1 cellular context compared by ENCODE assay signal in the genomic region with DNA sequence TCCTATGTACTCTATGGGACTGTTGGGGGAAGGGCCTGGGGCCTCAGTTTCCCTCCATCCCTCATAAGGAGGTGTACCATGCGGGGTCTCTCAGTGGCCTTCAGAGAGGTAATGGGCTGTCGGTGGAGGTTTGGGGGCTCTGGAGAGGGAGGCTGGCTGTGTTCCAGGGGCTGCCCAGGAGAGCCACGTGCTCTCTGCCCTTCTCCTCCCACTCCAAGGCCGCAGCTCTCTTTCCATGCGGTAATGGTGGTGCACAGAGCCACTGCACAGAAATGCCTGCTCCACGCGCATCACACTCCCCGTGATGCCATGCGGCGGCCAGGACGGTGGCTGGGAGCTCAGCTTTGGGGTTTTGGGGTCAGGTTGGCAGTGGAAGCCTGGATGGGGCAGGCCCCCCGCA.
A peak's percentile ranks its signal among the peaks of the same experiment; 100 is the strongest.
TF ChIP-seq lines count a peak whose summit lies in the region.

No MANE protein-coding gene starts in this region.

TF ChIP-seq in HepG2, 621 proteins besides CTCF, POLR2A, EP300 and RAD21 (continued from another document and continues in another):
- TF ChIP-seq, protein P1, sequence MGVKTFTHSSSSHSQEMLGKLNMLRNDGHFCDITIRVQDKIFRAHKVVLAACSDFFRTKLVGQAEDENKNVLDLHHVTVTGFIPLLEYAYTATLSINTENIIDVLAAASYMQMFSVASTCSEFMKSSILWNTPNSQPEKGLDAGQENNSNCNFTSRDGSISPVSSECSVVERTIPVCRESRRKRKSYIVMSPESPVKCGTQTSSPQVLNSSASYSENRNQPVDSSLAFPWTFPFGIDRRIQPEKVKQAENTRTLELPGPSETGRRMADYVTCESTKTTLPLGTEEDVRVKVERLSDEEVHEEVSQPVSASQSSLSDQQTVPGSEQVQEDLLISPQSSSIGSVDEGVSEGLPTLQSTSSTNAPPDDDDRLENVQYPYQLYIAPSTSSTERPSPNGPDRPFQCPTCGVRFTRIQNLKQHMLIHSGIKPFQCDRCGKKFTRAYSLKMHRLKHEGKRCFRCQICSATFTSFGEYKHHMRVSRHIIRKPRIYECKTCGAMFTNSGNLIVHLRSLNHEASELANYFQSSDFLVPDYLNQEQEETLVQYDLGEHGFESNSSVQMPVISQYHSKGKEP (CRISPR knock-in tag; IDR thresholded peaks at IDR 0.05), result no peak
- TF ChIP-seq ZNF605 (CRISPR knock-in tag; IDR thresholded peaks at IDR 0.05) (no peak), MTF2 (CRISPR knock-in tag; IDR thresholded peaks at IDR 0.05; ENCODE audit: borderline replicate concordance) (no peak), TOPORS (CRISPR knock-in tag; IDR thresholded peaks at IDR 0.05) (0 out of 2 replicates have a peak, but pooled peaks have one; percentile 36), NFKB2 (CRISPR knock-in tag; IDR thresholded peaks at IDR 0.05; ENCODE audit: borderline replicate concordance) (no peak), ZNF34 (CRISPR knock-in tag; IDR thresholded peaks at IDR 0.05; ENCODE audit: borderline replicate concordance) (no peak), SKI (IDR thresholded peaks at IDR 0.05; ENCODE audit: partially characterized antibody) (no peak), ZNF329 (CRISPR knock-in tag; IDR thresholded peaks at IDR 0.05; ENCODE audit: low read depth) (no peak), ZNF883 (CRISPR knock-in tag; IDR thresholded peaks at IDR 0.05; ENCODE audit: not compliant biosample characterization) (no peak), SAP130 (CRISPR knock-in tag; IDR thresholded peaks at IDR 0.05; ENCODE audit: low read depth) (no peak), SETDB1 (CRISPR knock-in tag; IDR thresholded peaks at IDR 0.05; ENCODE audit: borderline replicate concordance) (no peak), ZNF234 (CRISPR knock-in tag; conservative IDR thresholded peaks at IDR 0.05) (no peak), CBFB (CRISPR knock-in tag; IDR thresholded peaks at IDR 0.05) (no peak), ZMYM2 (CRISPR knock-in tag; IDR thresholded peaks at IDR 0.05) (no peak), ZFX (CRISPR knock-in tag; IDR thresholded peaks at IDR 0.05; ENCODE audit: low read depth) (peak; percentile 32; the same call in 1 of the 2 replicates), MXD4 (CRISPR knock-in tag; IDR thresholded peaks at IDR 0.05) (no peak), HNRNPUL1 (IDR thresholded peaks at IDR 0.05; ENCODE audit: low read depth, low read length) (no peak), HIVEP1 (CRISPR knock-in tag; IDR thresholded peaks at IDR 0.05) (no peak), MYC (CRISPR knock-in tag; IDR thresholded peaks at IDR 0.05; ENCODE audit: borderline replicate concordance) (0 out of 2 replicates have a peak, but pooled peaks have one; percentile 23), PHB2 (IDR thresholded peaks at IDR 0.05; ENCODE audit: partially characterized antibody) (no peak), TMF1 (CRISPR knock-in tag; IDR thresholded peaks at IDR 0.05; ENCODE audit: low read depth) (no peak), JDP2 (CRISPR knock-in tag; IDR thresholded peaks at IDR 0.05; ENCODE audit: borderline replicate concordance) (no peak), ARNTL (CRISPR knock-in tag; IDR thresholded peaks at IDR 0.05) (0 out of 2 replicates have a peak, but pooled peaks have one; percentile 27), CBX1 (IDR thresholded peaks at IDR 0.05; ENCODE audit: low read depth) (no peak), ZNF124 (CRISPR knock-in tag; IDR thresholded peaks at IDR 0.05) (no peak), EHMT2 (IDR thresholded peaks at IDR 0.05; ENCODE audit: borderline replicate concordance, low read depth, low read length) (no peak), HNRNPL (IDR thresholded peaks at IDR 0.05; ENCODE audit: low read depth, low read length) (0 out of 2 replicates have a peak, but pooled peaks have one; percentile 24), ZC3H4 (CRISPR knock-in tag; IDR thresholded peaks at IDR 0.05; ENCODE audit: borderline replicate concordance) (no peak), PRMT3 (CRISPR knock-in tag; IDR thresholded peaks at IDR 0.05; ENCODE audit: borderline replicate concordance, low read depth) (no peak), ZNF567 (CRISPR knock-in tag; IDR thresholded peaks at IDR 0.05; ENCODE audit: borderline replicate concordance) (no peak), SSRP1 (CRISPR knock-in tag; IDR thresholded peaks at IDR 0.05) (no peak), RBM22 (optimal IDR thresholded peaks at IDR 0.05; ENCODE audit: low read length) (no peak), AGO2 (optimal IDR thresholded peaks at IDR 0.05; ENCODE audit: low read depth, low read length) (peak; percentile 17)
- TF ChIP-seq, protein P2, sequence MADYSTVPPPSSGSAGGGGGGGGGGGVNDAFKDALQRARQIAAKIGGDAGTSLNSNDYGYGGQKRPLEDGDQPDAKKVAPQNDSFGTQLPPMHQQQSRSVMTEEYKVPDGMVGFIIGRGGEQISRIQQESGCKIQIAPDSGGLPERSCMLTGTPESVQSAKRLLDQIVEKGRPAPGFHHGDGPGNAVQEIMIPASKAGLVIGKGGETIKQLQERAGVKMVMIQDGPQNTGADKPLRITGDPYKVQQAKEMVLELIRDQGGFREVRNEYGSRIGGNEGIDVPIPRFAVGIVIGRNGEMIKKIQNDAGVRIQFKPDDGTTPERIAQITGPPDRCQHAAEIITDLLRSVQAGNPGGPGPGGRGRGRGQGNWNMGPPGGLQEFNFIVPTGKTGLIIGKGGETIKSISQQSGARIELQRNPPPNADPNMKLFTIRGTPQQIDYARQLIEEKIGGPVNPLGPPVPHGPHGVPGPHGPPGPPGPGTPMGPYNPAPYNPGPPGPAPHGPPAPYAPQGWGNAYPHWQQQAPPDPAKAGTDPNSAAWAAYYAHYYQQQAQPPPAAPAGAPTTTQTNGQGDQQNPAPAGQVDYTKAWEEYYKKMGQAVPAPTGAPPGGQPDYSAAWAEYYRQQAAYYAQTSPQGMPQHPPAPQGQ (CRISPR knock-in tag; IDR thresholded peaks at IDR 0.05; ENCODE audit: borderline replicate concordance), result no peak
- TF ChIP-seq, protein P3, sequence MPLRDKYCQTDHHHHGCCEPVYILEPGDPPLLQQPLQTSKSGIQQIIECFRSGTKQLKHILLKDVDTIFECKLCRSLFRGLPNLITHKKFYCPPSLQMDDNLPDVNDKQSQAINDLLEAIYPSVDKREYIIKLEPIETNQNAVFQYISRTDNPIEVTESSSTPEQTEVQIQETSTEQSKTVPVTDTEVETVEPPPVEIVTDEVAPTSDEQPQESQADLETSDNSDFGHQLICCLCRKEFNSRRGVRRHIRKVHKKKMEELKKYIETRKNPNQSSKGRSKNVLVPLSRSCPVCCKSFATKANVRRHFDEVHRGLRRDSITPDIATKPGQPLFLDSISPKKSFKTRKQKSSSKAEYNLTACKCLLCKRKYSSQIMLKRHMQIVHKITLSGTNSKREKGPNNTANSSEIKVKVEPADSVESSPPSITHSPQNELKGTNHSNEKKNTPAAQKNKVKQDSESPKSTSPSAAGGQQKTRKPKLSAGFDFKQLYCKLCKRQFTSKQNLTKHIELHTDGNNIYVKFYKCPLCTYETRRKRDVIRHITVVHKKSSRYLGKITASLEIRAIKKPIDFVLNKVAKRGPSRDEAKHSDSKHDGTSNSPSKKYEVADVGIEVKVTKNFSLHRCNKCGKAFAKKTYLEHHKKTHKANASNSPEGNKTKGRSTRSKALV (CRISPR knock-in tag; IDR thresholded peaks at IDR 0.05), result no peak
- TF ChIP-seq, protein P4, sequence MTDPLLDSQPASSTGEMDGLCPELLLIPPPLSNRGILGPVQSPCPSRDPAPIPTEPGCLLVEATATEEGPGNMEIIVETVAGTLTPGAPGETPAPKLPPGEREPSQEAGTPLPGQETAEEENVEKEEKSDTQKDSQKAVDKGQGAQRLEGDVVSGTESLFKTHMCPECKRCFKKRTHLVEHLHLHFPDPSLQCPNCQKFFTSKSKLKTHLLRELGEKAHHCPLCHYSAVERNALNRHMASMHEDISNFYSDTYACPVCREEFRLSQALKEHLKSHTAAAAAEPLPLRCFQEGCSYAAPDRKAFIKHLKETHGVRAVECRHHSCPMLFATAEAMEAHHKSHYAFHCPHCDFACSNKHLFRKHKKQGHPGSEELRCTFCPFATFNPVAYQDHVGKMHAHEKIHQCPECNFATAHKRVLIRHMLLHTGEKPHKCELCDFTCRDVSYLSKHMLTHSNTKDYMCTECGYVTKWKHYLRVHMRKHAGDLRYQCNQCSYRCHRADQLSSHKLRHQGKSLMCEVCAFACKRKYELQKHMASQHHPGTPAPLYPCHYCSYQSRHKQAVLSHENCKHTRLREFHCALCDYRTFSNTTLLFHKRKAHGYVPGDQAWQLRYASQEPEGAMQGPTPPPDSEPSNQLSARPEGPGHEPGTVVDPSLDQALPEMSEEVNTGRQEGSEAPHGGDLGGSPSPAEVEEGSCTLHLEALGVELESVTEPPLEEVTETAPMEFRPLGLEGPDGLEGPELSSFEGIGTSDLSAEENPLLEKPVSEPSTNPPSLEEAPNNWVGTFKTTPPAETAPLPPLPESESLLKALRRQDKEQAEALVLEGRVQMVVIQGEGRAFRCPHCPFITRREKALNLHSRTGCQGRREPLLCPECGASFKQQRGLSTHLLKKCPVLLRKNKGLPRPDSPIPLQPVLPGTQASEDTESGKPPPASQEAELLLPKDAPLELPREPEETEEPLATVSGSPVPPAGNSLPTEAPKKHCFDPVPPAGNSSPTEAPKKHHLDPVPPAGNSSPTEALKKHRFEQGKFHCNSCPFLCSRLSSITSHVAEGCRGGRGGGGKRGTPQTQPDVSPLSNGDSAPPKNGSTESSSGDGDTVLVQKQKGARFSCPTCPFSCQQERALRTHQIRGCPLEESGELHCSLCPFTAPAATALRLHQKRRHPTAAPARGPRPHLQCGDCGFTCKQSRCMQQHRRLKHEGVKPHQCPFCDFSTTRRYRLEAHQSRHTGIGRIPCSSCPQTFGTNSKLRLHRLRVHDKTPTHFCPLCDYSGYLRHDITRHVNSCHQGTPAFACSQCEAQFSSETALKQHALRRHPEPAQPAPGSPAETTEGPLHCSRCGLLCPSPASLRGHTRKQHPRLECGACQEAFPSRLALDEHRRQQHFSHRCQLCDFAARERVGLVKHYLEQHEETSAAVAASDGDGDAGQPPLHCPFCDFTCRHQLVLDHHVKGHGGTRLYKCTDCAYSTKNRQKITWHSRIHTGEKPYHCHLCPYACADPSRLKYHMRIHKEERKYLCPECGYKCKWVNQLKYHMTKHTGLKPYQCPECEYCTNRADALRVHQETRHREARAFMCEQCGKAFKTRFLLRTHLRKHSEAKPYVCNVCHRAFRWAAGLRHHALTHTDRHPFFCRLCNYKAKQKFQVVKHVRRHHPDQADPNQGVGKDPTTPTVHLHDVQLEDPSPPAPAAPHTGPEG (CRISPR knock-in tag; IDR thresholded peaks at IDR 0.05), result no peak
- TF ChIP-seq, protein P5, sequence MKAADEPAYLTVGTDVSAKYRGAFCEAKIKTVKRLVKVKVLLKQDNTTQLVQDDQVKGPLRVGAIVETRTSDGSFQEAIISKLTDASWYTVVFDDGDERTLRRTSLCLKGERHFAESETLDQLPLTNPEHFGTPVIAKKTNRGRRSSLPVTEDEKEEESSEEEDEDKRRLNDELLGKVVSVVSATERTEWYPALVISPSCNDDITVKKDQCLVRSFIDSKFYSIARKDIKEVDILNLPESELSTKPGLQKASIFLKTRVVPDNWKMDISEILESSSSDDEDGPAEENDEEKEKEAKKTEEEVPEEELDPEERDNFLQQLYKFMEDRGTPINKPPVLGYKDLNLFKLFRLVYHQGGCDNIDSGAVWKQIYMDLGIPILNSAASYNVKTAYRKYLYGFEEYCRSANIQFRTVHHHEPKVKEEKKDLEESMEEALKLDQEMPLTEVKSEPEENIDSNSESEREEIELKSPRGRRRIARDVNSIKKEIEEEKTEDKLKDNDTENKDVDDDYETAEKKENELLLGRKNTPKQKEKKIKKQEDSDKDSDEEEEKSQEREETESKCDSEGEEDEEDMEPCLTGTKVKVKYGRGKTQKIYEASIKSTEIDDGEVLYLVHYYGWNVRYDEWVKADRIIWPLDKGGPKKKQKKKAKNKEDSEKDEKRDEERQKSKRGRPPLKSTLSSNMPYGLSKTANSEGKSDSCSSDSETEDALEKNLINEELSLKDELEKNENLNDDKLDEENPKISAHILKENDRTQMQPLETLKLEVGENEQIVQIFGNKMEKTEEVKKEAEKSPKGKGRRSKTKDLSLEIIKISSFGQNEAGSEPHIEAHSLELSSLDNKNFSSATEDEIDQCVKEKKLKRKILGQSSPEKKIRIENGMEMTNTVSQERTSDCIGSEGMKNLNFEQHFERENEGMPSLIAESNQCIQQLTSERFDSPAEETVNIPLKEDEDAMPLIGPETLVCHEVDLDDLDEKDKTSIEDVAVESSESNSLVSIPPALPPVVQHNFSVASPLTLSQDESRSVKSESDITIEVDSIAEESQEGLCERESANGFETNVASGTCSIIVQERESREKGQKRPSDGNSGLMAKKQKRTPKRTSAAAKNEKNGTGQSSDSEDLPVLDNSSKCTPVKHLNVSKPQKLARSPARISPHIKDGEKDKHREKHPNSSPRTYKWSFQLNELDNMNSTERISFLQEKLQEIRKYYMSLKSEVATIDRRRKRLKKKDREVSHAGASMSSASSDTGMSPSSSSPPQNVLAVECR (CRISPR knock-in tag; IDR thresholded peaks at IDR 0.05; ENCODE audit: borderline replicate concordance), result peak; percentile 24; the same call in 1 of the 2 replicates
- TF ChIP-seq, protein P6, sequence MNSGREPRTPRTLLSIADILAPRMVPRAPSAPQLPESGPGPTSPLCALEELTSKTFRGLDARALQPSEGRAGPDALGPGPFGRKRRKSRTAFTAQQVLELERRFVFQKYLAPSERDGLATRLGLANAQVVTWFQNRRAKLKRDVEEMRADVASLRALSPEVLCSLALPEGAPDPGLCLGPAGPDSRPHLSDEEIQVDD (CRISPR knock-in tag; IDR thresholded peaks at IDR 0.05; ENCODE audit: borderline replicate concordance), result no peak
- TF ChIP-seq, protein P7, sequence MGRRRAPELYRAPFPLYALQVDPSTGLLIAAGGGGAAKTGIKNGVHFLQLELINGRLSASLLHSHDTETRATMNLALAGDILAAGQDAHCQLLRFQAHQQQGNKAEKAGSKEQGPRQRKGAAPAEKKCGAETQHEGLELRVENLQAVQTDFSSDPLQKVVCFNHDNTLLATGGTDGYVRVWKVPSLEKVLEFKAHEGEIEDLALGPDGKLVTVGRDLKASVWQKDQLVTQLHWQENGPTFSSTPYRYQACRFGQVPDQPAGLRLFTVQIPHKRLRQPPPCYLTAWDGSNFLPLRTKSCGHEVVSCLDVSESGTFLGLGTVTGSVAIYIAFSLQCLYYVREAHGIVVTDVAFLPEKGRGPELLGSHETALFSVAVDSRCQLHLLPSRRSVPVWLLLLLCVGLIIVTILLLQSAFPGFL (CRISPR knock-in tag; IDR thresholded peaks at IDR 0.05), result no peak
- TF ChIP-seq, protein P8, sequence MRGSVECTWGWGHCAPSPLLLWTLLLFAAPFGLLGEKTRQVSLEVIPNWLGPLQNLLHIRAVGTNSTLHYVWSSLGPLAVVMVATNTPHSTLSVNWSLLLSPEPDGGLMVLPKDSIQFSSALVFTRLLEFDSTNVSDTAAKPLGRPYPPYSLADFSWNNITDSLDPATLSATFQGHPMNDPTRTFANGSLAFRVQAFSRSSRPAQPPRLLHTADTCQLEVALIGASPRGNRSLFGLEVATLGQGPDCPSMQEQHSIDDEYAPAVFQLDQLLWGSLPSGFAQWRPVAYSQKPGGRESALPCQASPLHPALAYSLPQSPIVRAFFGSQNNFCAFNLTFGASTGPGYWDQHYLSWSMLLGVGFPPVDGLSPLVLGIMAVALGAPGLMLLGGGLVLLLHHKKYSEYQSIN (CRISPR knock-in tag; IDR thresholded peaks at IDR 0.05; ENCODE audit: borderline replicate concordance), result no peak
